18 cellular contexts compared by ENCODE assay signal in genomic region chr3:157152438-157152837, GRCh38. TPM values are rescaled to one million over a fixed set of nuclear protein-coding genes. Genes with fewer than 3 reads are reported as not detected.
A peak's percentile ranks its signal among the peaks of the same experiment; 100 is the strongest.
DNase-seq lines count a peak whose midpoint lies in the region; ATAC-seq and TF ChIP-seq lines count a peak whose summit lies in the region.
"Had no signal": no experiment of that assay in that cellular context is flagged by ENCODE, and none has a peak within 500 bp of the region (broad histone marks: within the 10 kb centered on the region; RNA-seq: fewer than 3 reads in every experiment).

No MANE protein-coding gene starts in this region.

- no peak overlapping the region for H3K23ac ChIP-seq in mesenchymal stem cell (ENCODE audit: low read length in 2 of 2)

- peaks cover 43% of the 10 kb centered on the region for H3K36me3 Mint-ChIP-seq in activated naive CD4-positive, alpha-beta T cell treated with anti-CD3 and anti-CD28 coated beads, Interleukin-2, amount 50 U/mL, for 24 hours
- H3K36me3 Mint-ChIP-seq in activated naive CD4-positive, alpha-beta T cell treated with anti-CD3 and anti-CD28 coated beads, Interleukin-2, amount 10 ng/mL, durations not matched to agents 7 days and 5 days: peaks cover 83% of the 10 kb centered on the region

- H3K9me3 Mint-ChIP-seq in activated naive CD4-positive, alpha-beta T cell treated with anti-CD3 and anti-CD28 coated beads, Interleukin-2, amount 50 U/mL, for 24 hours: no peaks in the 10 kb centered on the region
- H3K9me3 Mint-ChIP-seq in activated naive CD4-positive, alpha-beta T cell treated with anti-CD3 and anti-CD28 coated beads, Interleukin-2, amount 10 ng/mL, durations not matched to agents 7 days and 5 days: no peaks in the 10 kb centered on the region

- no peak overlapping the region for H2AK5ac ChIP-seq in mesenchymal stem cell (ENCODE audit: low read length, severe bottlenecking)

- no peak overlapping the region for H4K8ac ChIP-seq in mesenchymal stem cell (ENCODE audit: low read length)

- no peak overlapping the region for H3K4ac ChIP-seq in mesenchymal stem cell (ENCODE audit: low read depth in 1 of 2, low read length in 2 of 2)

- H3K4me3 ChIP-seq in mesenchymal stem cell (ENCODE audit: insufficient read depth in 1 of 2, low read depth in 1 of 2, low read length in 2 of 2): no peak overlapping the region
- no peak overlapping the region for H3K4me3 ChIP-seq in esophagus squamous epithelium
- H3K4me3 ChIP-seq: Peyer's patch had no signal

- no peaks in the 10 kb centered on the region for H3K27me3 Mint-ChIP-seq in activated naive CD4-positive, alpha-beta T cell treated with anti-CD3 and anti-CD28 coated beads, Interleukin-2, amount 50 U/mL, for 24 hours
- no peaks in the 10 kb centered on the region for H3K27me3 Mint-ChIP-seq in activated naive CD4-positive, alpha-beta T cell treated with anti-CD3 and anti-CD28 coated beads, Interleukin-2, amount 10 ng/mL, durations not matched to agents 7 days and 5 days
- H3K27me3 Mint-ChIP-seq: CD4-positive, alpha-beta memory T cell had no signal

- no peak for TF ChIP-seq POLR2A in esophagus squamous epithelium (IDR thresholded peaks at IDR 0.05)

- H3K14ac ChIP-seq in mesenchymal stem cell (ENCODE audit: low read length in 2 of 2): no peak overlapping the region

- peak overlapping the region; percentile 4 for H3K4me3 Mint-ChIP-seq in activated naive CD4-positive, alpha-beta T cell treated with anti-CD3 and anti-CD28 coated beads, Interleukin-2, amount 50 U/mL, for 24 hours
- no peak overlapping the region for H3K4me3 Mint-ChIP-seq in activated naive CD4-positive, alpha-beta T cell treated with anti-CD3 and anti-CD28 coated beads, Interleukin-2, amount 10 ng/mL, durations not matched to agents 7 days and 5 days

- H3K27me3 ChIP-seq in mesenchymal stem cell (ENCODE audit: control insufficient read depth in 1 of 2, insufficient read depth in 1 of 2, low read length in 2 of 2) (no peaks in the 10 kb centered on the region), esophagus squamous epithelium (no peaks in the 10 kb centered on the region)
- H3K27me3 ChIP-seq: Peyer's patch had no signal

- H2BK120ac ChIP-seq in mesenchymal stem cell (ENCODE audit: low read depth, low read length): no peak overlapping the region

- H3K4me2 ChIP-seq in mesenchymal stem cell (ENCODE audit: low read length, poor library complexity, severe bottlenecking): no peak overlapping the region

- H3K9me3 ChIP-seq in mesenchymal stem cell (ENCODE audit: control insufficient read depth, low read length) (no peaks in the 10 kb centered on the region), esophagus squamous epithelium (no peaks in the 10 kb centered on the region)
- H3K9me3 ChIP-seq: Caco-2, Peyer's patch had no signal

- H2BK5ac ChIP-seq in mesenchymal stem cell (ENCODE audit: low read depth, low read length, poor library complexity, severe bottlenecking): no peak overlapping the region

- intact Hi-C loops in esophagus squamous epithelium (cut with DNase I): no loop called here

- no peak overlapping the region for H4K91ac ChIP-seq in mesenchymal stem cell (ENCODE audit: low read length)

- no peak overlapping the region for H2BK15ac ChIP-seq in mesenchymal stem cell (ENCODE audit: low read depth, poor library complexity, severe bottlenecking)

- peaks cover 7 to 100% of the 10 kb centered on the region in 2 experiments for H3K36me3 ChIP-seq in mesenchymal stem cell (ENCODE audit: control insufficient read depth in 1 of 2, insufficient read depth in 2 of 2, low read depth in 1 of 2, low read length in 2 of 2)
- peaks cover 0 to 98% (median 44%) of the 10 kb centered on the region in 3 donors for H3K36me3 ChIP-seq in esophagus squamous epithelium

- H3K27ac ChIP-seq in mesenchymal stem cell (ENCODE audit: low read length, poor library complexity, severe bottlenecking) (no peak overlapping the region), esophagus squamous epithelium (no peak overlapping the region)
- H3K27ac ChIP-seq: Peyer's patch had no signal

- no peak overlapping the region for H3K27ac Mint-ChIP-seq in activated naive CD4-positive, alpha-beta T cell treated with anti-CD3 and anti-CD28 coated beads, Interleukin-2, amount 50 U/mL, for 24 hours
- H3K27ac Mint-ChIP-seq in activated naive CD4-positive, alpha-beta T cell treated with anti-CD3 and anti-CD28 coated beads, Interleukin-2, amount 10 ng/mL, durations not matched to agents 7 days and 5 days: no peak overlapping the region

- no peak for DNase-seq in activated naive CD4-positive, alpha-beta T cell treated with anti-CD3 and anti-CD28 coated beads, Interleukin-2, amount 10 ng/mL, durations not matched to agents 7 days and 5 days
- peak; percentile 1 for DNase-seq in HT-29 (ENCODE audit: low spot score)
- peak; percentile 26 for DNase-seq in mesenchymal stem cell
- DNase-seq in esophagus squamous epithelium (lab: John Stamatoyannopoulos, UW): no peak
- no peak for DNase-seq in AG08395 (ENCODE audit: low spot score)
- DNase-seq: Caco-2; CD4-positive, alpha-beta memory T cell; KG1; MV-4-11; NCI-H1105 treated with DMSO at 0.1 percent for 48 hours; NCI-H2081; NCI-H2171; NCI-H345; NCI-H774; Peyer's patch had no signal

- ATAC-seq in SK-N-SH treated with all-trans-retinoic acid at 6 μM for 48 hours: no peak
- ATAC-seq in HG02970 (IDR thresholded peaks at IDR 0.05; ENCODE audit: low FRiP score, unreplicated experiment): no peak

- H2AFZ ChIP-seq in mesenchymal stem cell (ENCODE audit: low read depth, low read length): no peak overlapping the region

- no peaks in the 10 kb centered on the region for H3K4me1 ChIP-seq in mesenchymal stem cell (ENCODE audit: control insufficient read depth, insufficient read depth, low read depth, low read length)
- H3K4me1 ChIP-seq in esophagus squamous epithelium: peaks cover 18 to 47% (median 30%) of the 10 kb centered on the region in 3 donors

- no CpG with 5 or more reads among the region's 2 CpGs for WGBS in mesenchymal stem cell
- 86 to 90% methylated on average over 2 of the region's 2 CpGs for WGBS in esophagus squamous epithelium, 2 donors

- peak overlapping the region; percentile 99 for H3K9ac ChIP-seq in mesenchymal stem cell (ENCODE audit: low read length)

- H3K18ac ChIP-seq in mesenchymal stem cell (ENCODE audit: low read depth in 1 of 2, low read length in 2 of 2): no peak overlapping the region

- CTCF ChIA-PET in activated naive CD4-positive, alpha-beta T cell treated with anti-CD3 and anti-CD28 coated beads, Interleukin-2, amount 10 ng/mL, durations not matched to agents 7 days and 5 days (lab: Charles Lee): no interaction called here

- H3K79me1 ChIP-seq in mesenchymal stem cell (replicated peaks; ENCODE audit: low read length, poor library complexity, severe bottlenecking): peaks cover 1% of the 10 kb centered on the region

- H3K4me1 Mint-ChIP-seq in activated naive CD4-positive, alpha-beta T cell treated with anti-CD3 and anti-CD28 coated beads, Interleukin-2, amount 50 U/mL, for 24 hours: peaks cover 73% of the 10 kb centered on the region
- peaks cover 68% of the 10 kb centered on the region for H3K4me1 Mint-ChIP-seq in activated naive CD4-positive, alpha-beta T cell treated with anti-CD3 and anti-CD28 coated beads, Interleukin-2, amount 10 ng/mL, durations not matched to agents 7 days and 5 days

- TF ChIP-seq CTCF in esophagus squamous epithelium (IDR thresholded peaks at IDR 0.05): no peak

- no peak overlapping the region for H2BK12ac ChIP-seq in mesenchymal stem cell (ENCODE audit: low read length in 2 of 2)

TF ChIP-seq in SK-N-SH treated with all-trans-retinoic acid at 6 μM for 48 hours, 23 proteins besides CTCF, POLR2A, EP300 and RAD21 (continues in another document):
- TF ChIP-seq TCF4 (CRISPR knock-in tag; IDR thresholded peaks at IDR 0.05; ENCODE audit: borderline replicate concordance) (no peak), ZNF8 (CRISPR knock-in tag; IDR thresholded peaks at IDR 0.05) (no peak), ZC3H10 (CRISPR knock-in tag; IDR thresholded peaks at IDR 0.05) (peak; percentile 58; the same call in 1 of the 2 replicates), BACH2 (CRISPR knock-in tag; IDR thresholded peaks at IDR 0.05; ENCODE audit: borderline replicate concordance) (no peak), RARB (CRISPR knock-in tag; IDR thresholded peaks at IDR 0.05) (0 out of 2 replicates have a peak, but pooled peaks have one; percentile 2), ARNTL (CRISPR knock-in tag; IDR thresholded peaks at IDR 0.05; ENCODE audit: borderline replicate concordance, low read depth) (no peak), ESRRG (CRISPR knock-in tag; IDR thresholded peaks at IDR 0.05) (no peak), ISL1 (CRISPR knock-in tag; IDR thresholded peaks at IDR 0.05) (no peak), PATZ1 (CRISPR knock-in tag; IDR thresholded peaks at IDR 0.05; ENCODE audit: borderline replicate concordance) (no peak), GLIS3 (CRISPR knock-in tag; IDR thresholded peaks at IDR 0.05) (0 out of 2 replicates have a peak, but pooled peaks have one; percentile 40), CSDC2 (CRISPR knock-in tag; IDR thresholded peaks at IDR 0.05) (no peak)

RNA-seq across cellular contexts. Expression of gene CCNL1, which starts 7.5 kb away (rescaled TPM):
- 302 and 313 TPM in 2 replicates for total RNA-seq in HT-29 (2014; rRNA removed; shearing (Covaris generic))
- 87.8 TPM for polyA plus RNA-seq in mesenchymal stem cell (2013, experiment 1 of 2)
- polyA plus RNA-seq in mesenchymal stem cell (2013, experiment 2 of 2): 78.4 TPM
- total RNA-seq in esophagus squamous epithelium: 100 to 1,000 TPM in 2 of 4 donors, 10 to 100 TPM in 2; 51.0 to 185 (median 121) TPM

Comparison
In these comparisons a context has a peak if more than half of its experiments do, and no peak if none do; other contexts are left out.
1. DNase-seq: peak in HT-29 (single experiment) and mesenchymal stem cell (single experiment); none in activated naive CD4-positive, alpha-beta T cell treated with anti-CD3 and anti-CD28 coated beads, Interleukin-2, amount 10 ng/mL, durations not matched to agents 7 days and 5 days (single experiment), esophagus squamous epithelium (single experiment) and AG08395 (single experiment).